ENCODE assay signal across 24 cellular contexts in genomic region chr7:129955993-129956543, GRCh38. TPM values are rescaled to one million over a fixed set of nuclear protein-coding genes. Genes with fewer than 3 reads are reported as not detected.
DNase-seq lines count a peak whose midpoint lies in the region; ATAC-seq, FAIRE-seq and TF ChIP-seq lines count a peak whose summit lies in the region.
"Had no signal": no experiment of that assay in that cellular context is flagged by ENCODE, and none has a peak within 500 bp of the region (broad histone marks: within the 10 kb centered on the region; RNA-seq: fewer than 3 reads in every experiment).

No MANE protein-coding gene starts in this region.

- H3F3A ChIP-seq in neural progenitor cell (ENCODE audit: low read depth) = peaks cover 19% of the 10 kb centered on the region

- H4K20me1 ChIP-seq in neural progenitor cell (ENCODE audit: low read depth) = peaks cover 8% of the 10 kb centered on the region

- H3K9me3 Mint-ChIP-seq in neural progenitor cell = peaks cover 3% of the 10 kb centered on the region
- H3K9me3 Mint-ChIP-seq: activated CD4-positive, alpha-beta T cell treated with anti-CD3 and anti-CD28 coated beads, Interleukin-2, amount 10 ng/mL, durations not matched to agents 24 days and 14 days; activated T-cell treated with anti-CD3 and anti-CD28 coated beads, Interleukin-2, amount 50 U/mL, for 24 hours; HFFc6; stimulated activated naive CD8-positive, alpha-beta T cell treated with anti-CD3 and anti-CD28 coated beads, Interleukin-15, Interleukin-2, amounts not matched to agents 100 ng/mL and 50 ng/mL, for 24 hours had no signal

- CTCF ChIA-PET in AG04450 (lab: Charles Lee) = no interaction called here
- CTCF ChIA-PET in HEK293 (lab: Yijun Ruan, JAX) = interaction anchor here (0.9 kb wide), 1 partner anchor 50 kb away, joined by 4 read pairs; no protein-coding TSS in a partner anchor

- no peak overlapping the region for H3K4me2 ChIP-seq in neural progenitor cell

- H3K4me3 ChIP-seq in AG04450 (ENCODE audit: low read depth, low read length) = no peak overlapping the region
- H3K4me3 ChIP-seq in HEK293 (ENCODE audit: low read depth, low read length) = no peak overlapping the region
- no peak overlapping the region for H3K4me3 ChIP-seq in esophagus squamous epithelium
- no peak overlapping the region for H3K4me3 ChIP-seq in neural progenitor cell
- H3K4me3 ChIP-seq: left lung had no signal

- H3K27me3 Mint-ChIP-seq in neural progenitor cell (ENCODE audit: insufficient read depth, low read depth) = peaks cover 8% of the 10 kb centered on the region
- H3K27me3 Mint-ChIP-seq: activated T-cell treated with anti-CD3 and anti-CD28 coated beads, Interleukin-2, amount 50 U/mL, for 24 hours; stimulated activated naive CD8-positive, alpha-beta T cell treated with anti-CD3 and anti-CD28 coated beads, Interleukin-15, Interleukin-2, amounts not matched to agents 100 ng/mL and 50 ng/mL, for 24 hours had no signal

- H3K27me3 ChIP-seq in AG04450 (ENCODE audit: control insufficient read depth, insufficient read depth, low read length) (no peaks in the 10 kb centered on the region), esophagus squamous epithelium (no peaks in the 10 kb centered on the region), neural progenitor cell (no peaks in the 10 kb centered on the region)
- H3K27me3 ChIP-seq: BE2C, left lung had no signal

- peaks cover 4% of the 10 kb centered on the region; the same call in 1 of the 2 replicates for H3K9me3 ChIP-seq in AG04450 (ENCODE audit: control insufficient read depth, insufficient read depth, low read length)
- H3K9me3 ChIP-seq in HEK293 (ENCODE audit: control insufficient read depth, insufficient read depth, low read depth, low read length) = no peaks in the 10 kb centered on the region
- H3K9me3 ChIP-seq in esophagus squamous epithelium = no peaks in the 10 kb centered on the region
- H3K9me3 ChIP-seq in neural progenitor cell (ENCODE audit: low read depth) = no peaks in the 10 kb centered on the region
- H3K9me3 ChIP-seq: BE2C, left lung had no signal

- intact Hi-C loops in esophagus squamous epithelium (cut with DNase I) = no loop called here

- POLR2A ChIA-PET in AG04450 (lab: Yijun Ruan, JAX) (no interaction called here), HEK293 (lab: Yijun Ruan, JAX) (no interaction called here)

- no peaks in the 10 kb centered on the region for H3K36me3 ChIP-seq in HEK293 (ENCODE audit: control insufficient read depth in 2 of 2, insufficient read depth in 1 of 2, low read length in 2 of 2)
- no peaks in the 10 kb centered on the region for H3K36me3 ChIP-seq in esophagus squamous epithelium
- no peaks in the 10 kb centered on the region for H3K36me3 ChIP-seq in neural progenitor cell
- H3K36me3 ChIP-seq: BE2C, left lung had no signal

- TF ChIP-seq POLR2A in esophagus squamous epithelium (IDR thresholded peaks at IDR 0.05) (no peak), H54 (IDR thresholded peaks at IDR 0.05; ENCODE audit: low read depth, low read length) (no peak)

- no peak for DNase-seq in AG04450 (ENCODE audit: low read depth, low spot score)
- no peak for DNase-seq in esophagus squamous epithelium (lab: John Stamatoyannopoulos, UW)
- no peak for DNase-seq in neural progenitor cell (ENCODE audit: low spot score)
- no peak for DNase-seq in H54 (ENCODE audit: insufficient read length, low spot score)
- DNase-seq: activated CD4-positive, alpha-beta T cell treated with anti-CD3 and anti-CD28 coated beads, Interleukin-2, amount 10 ng/mL, durations not matched to agents 24 days and 14 days; activated naive CD4-positive, alpha-beta T cell; activated T-cell treated with anti-CD3 and anti-CD28 coated beads, Interleukin-2, amount 50 U/mL, for 24 hours; BE2C; Kasumi-1; left lung; mesendoderm; MV-4-11; NCI-H146; NCI-H446; NCI-H774; T-helper 9 cell had no signal

- H3K79me2 ChIP-seq in neural progenitor cell (ENCODE audit: low read depth) = peaks cover 17% of the 10 kb centered on the region

- 78 to 84% methylated on average over 8 of the region's 8 CpGs for WGBS in esophagus squamous epithelium, 2 donors

- no peak overlapping the region for H3K4me3 Mint-ChIP-seq in neural progenitor cell
- H3K4me3 Mint-ChIP-seq: activated CD4-positive, alpha-beta T cell treated with anti-CD3 and anti-CD28 coated beads, Interleukin-2, amount 10 ng/mL, durations not matched to agents 24 days and 14 days; activated T-cell treated with anti-CD3 and anti-CD28 coated beads, Interleukin-2, amount 50 U/mL, for 24 hours; HFFc6; stimulated activated naive CD8-positive, alpha-beta T cell treated with anti-CD3 and anti-CD28 coated beads, Interleukin-15, Interleukin-2, amounts not matched to agents 100 ng/mL and 50 ng/mL, for 24 hours had no signal

- TF ChIP-seq CTCF in AG04450 (IDR thresholded peaks at IDR 0.05; ENCODE audit: low read depth, low read length) = no peak
- no peak for TF ChIP-seq CTCF in HEK293 (tag by site-specific recombination; IDR thresholded peaks at IDR 0.05)
- no peak for TF ChIP-seq CTCF in esophagus squamous epithelium (IDR thresholded peaks at IDR 0.05)
- no peak for TF ChIP-seq CTCF in neural progenitor cell (IDR thresholded peaks at IDR 0.05)

- H2AFZ ChIP-seq in neural progenitor cell (replicated peaks) = no peak overlapping the region

- no peak overlapping the region for H3K9ac ChIP-seq in neural progenitor cell

- H3K36me3 Mint-ChIP-seq in neural progenitor cell = no peaks in the 10 kb centered on the region

- peak overlapping the region; percentile 39 for H3K27ac ChIP-seq in AG04450 (ENCODE audit: low read depth, low read length)
- H3K27ac ChIP-seq in HEK293 (ENCODE audit: extremely low read depth, low read depth, low read length) = no peak overlapping the region
- H3K27ac ChIP-seq in esophagus squamous epithelium = peak overlapping the region; percentile 35 to 62 (median 52)
- no peak overlapping the region for H3K27ac ChIP-seq in neural progenitor cell
- H3K27ac ChIP-seq: left lung, VCaP had no signal

- peaks cover 16% of the 10 kb centered on the region for H3K4me1 Mint-ChIP-seq in neural progenitor cell

- ATAC-seq in GM21717 (IDR thresholded peaks at IDR 0.05; ENCODE audit: unreplicated experiment) = no peak
- no peak for ATAC-seq in HG02623 (IDR thresholded peaks at IDR 0.05; ENCODE audit: unreplicated experiment)
- no peak for ATAC-seq in GM18868 (IDR thresholded peaks at IDR 0.05; ENCODE audit: unreplicated experiment)
- ATAC-seq: left lung had no signal

- H3K27ac Mint-ChIP-seq in neural progenitor cell = peak overlapping the region; percentile 14
- H3K27ac Mint-ChIP-seq: activated CD4-positive, alpha-beta T cell treated with anti-CD3 and anti-CD28 coated beads, Interleukin-2, amount 10 ng/mL, durations not matched to agents 24 days and 14 days; activated T-cell treated with anti-CD3 and anti-CD28 coated beads, Interleukin-2, amount 50 U/mL, for 24 hours; HFFc6; stimulated activated naive CD8-positive, alpha-beta T cell treated with anti-CD3 and anti-CD28 coated beads, Interleukin-15, Interleukin-2, amounts not matched to agents 100 ng/mL and 50 ng/mL, for 24 hours had no signal

- H3K4me1 ChIP-seq in HEK293 (ENCODE audit: control insufficient read depth, insufficient read depth, low read length) = no peaks in the 10 kb centered on the region
- H3K4me1 ChIP-seq in esophagus squamous epithelium = peaks cover 0 to 38% (median 19%) of the 10 kb centered on the region in 3 donors
- peaks cover 3% of the 10 kb centered on the region for H3K4me1 ChIP-seq in neural progenitor cell
- H3K4me1 ChIP-seq: BE2C had no signal

- FAIRE-seq in H54 (lab: Jason Lieb, UNC) = no peak
- FAIRE-seq: frontal cortex had no signal

TF ChIP-seq in HEK293, 187 proteins besides CTCF, POLR2A, EP300 and RAD21:
- TF ChIP-seq ZNF211 (tag by site-specific recombination; IDR thresholded peaks at IDR 0.05; ENCODE audit: low read depth) (no peak), ZNF121 (tag by site-specific recombination; IDR thresholded peaks at IDR 0.05) (peak; percentile 60)

RNA-seq across cellular contexts. Expression of gene UBE2H, which starts 3.3 kb away (rescaled TPM):
- 161 and 180 TPM in 2 replicates for polyA plus RNA-seq in AG04450 (2011; rRNA removed)
- 103 and 136 TPM in 2 replicates for polyA minus RNA-seq in AG04450 (2011; rRNA and poly(A)+ RNA removed)
- total RNA-seq in esophagus squamous epithelium (100 to 1,000 TPM in 2 of 4 donors, 10 to 100 TPM in 2; 60.1 to 113 (median 88.7) TPM), neural progenitor cell (ENCODE audit: low replicate concordance) (84.1 and 114 TPM in 2 replicates)

Comparison
In these comparisons a context has a peak if more than half of its experiments do, and no peak if none do; other contexts are left out.
1. H3K27ac ChIP-seq: peak in AG04450 (single experiment) and esophagus squamous epithelium (4 of 4); none in HEK293 (single experiment) and neural progenitor cell (single experiment).